2 cellular contexts compared by ENCODE assay signal in the genomic region with DNA sequence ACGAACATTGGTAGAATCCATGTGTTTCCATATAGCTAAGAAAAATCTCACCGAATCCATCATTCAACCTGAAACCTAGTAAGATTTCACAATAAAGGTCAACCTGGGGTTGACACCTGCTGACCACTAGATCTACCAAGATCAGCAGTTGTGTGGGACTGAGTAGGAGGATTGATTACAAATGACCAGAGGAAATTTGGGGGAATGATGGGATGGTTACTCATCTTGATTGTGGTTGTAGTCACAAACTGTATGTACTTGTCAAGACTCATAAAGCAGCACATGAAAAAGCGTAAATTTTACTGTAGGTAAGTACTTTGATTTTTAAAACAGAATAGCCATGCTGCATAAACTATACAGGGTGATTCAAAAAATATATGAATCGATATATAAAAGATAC.
TF ChIP-seq lines count a peak whose summit lies in the region.

No MANE protein-coding gene starts in this region.

TF ChIP-seq in HepG2, 621 proteins besides CTCF, POLR2A, EP300 and RAD21:
- no peak for TF ChIP-seq ZNF282 (IDR thresholded peaks at IDR 0.05; ENCODE audit: partially characterized antibody)
- TF ChIP-seq CEBPB (IDR thresholded peaks at IDR 0.05; ENCODE audit: borderline replicate concordance, low read depth, low read length), result peak; percentile 15; the same call in 1 of the 2 replicates
- TF ChIP-seq ZNF160 (CRISPR knock-in tag; IDR thresholded peaks at IDR 0.05), result no peak

TF ChIP-seq in SK-N-SH, 30 proteins besides CTCF, POLR2A, EP300 and RAD21:
- TF ChIP-seq EZH2phosphoT487 (IDR thresholded peaks at IDR 0.05; ENCODE audit: borderline replicate concordance, low read depth) (no peak), REST (IDR thresholded peaks at IDR 0.05; ENCODE audit: low read depth, low read length) (no peak), TAF1 (IDR thresholded peaks at IDR 0.05; ENCODE audit: borderline replicate concordance, low read depth, low read length) (no peak)
- TF ChIP-seq, protein P1, sequence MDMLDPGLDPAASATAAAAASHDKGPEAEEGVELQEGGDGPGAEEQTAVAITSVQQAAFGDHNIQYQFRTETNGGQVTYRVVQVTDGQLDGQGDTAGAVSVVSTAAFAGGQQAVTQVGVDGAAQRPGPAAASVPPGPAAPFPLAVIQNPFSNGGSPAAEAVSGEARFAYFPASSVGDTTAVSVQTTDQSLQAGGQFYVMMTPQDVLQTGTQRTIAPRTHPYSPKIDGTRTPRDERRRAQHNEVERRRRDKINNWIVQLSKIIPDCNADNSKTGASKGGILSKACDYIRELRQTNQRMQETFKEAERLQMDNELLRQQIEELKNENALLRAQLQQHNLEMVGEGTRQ (IDR thresholded peaks at IDR 0.05; ENCODE audit: borderline replicate concordance, low read depth, low read length), result no peak
